ENCODE assay signal across 10 cellular contexts in genomic region chr16:56658476-56658875, GRCh38. TPM values are rescaled to one million over a fixed set of nuclear protein-coding genes. Genes with fewer than 3 reads are reported as not detected.
A peak's percentile ranks its signal among the peaks of the same experiment; 100 is the strongest.
DNase-seq lines count a peak whose midpoint lies in the region; ATAC-seq and TF ChIP-seq lines count a peak whose summit lies in the region.
"Had no signal": no experiment of that assay in that cellular context is flagged by ENCODE, and none has a peak within 500 bp of the region (broad histone marks: within the 10 kb centered on the region; RNA-seq: fewer than 3 reads in every experiment).

No MANE protein-coding gene starts in this region.

- TF ChIP-seq CTCF in astrocyte of the cerebellum (IDR thresholded peaks at IDR 0.05; ENCODE audit: low read depth, low read length, missing control alignments): no peak
- TF ChIP-seq CTCF in type B pancreatic cell (conservative IDR thresholded peaks at IDR 0.05): no peak

- no peak overlapping the region for H3K27ac Mint-ChIP-seq in activated naive CD4-positive, alpha-beta T cell treated with anti-CD3 and anti-CD28 coated beads, Interleukin-2, amount 50 U/mL, for 24 hours
- peak overlapping the region in 1 of 2 donors; percentile 81 for H3K27ac Mint-ChIP-seq in activated naive CD4-positive, alpha-beta T cell treated with anti-CD3 and anti-CD28 coated beads, Interleukin-2, amount 50 U/mL, for 72 hours
- no peak overlapping the region for H3K27ac Mint-ChIP-seq in memory B cell
- no peak overlapping the region for H3K27ac Mint-ChIP-seq in type B pancreatic cell

- DNase-seq in activated naive CD4-positive, alpha-beta T cell treated with anti-CD3 and anti-CD28 coated beads, Interleukin-2, amount 50 U/mL, for 72 hours (ENCODE audit: low spot score in 2 of 2): no peak
- DNase-seq in astrocyte of the cerebellum (ENCODE audit: low read depth) (no peak), memory B cell (ENCODE audit: low spot score in 2 of 2) (no peak), type B pancreatic cell (ENCODE audit: extremely low spot score, unreplicated experiment) (no peak), KG1 (lab: John Stamatoyannopoulos, UW) (no peak)
- DNase-seq in stimulated activated CD4-positive, alpha-beta T cell treated with anti-CD3 and anti-CD28 coated beads, Interleukin-2, amount 100 ng/mL, for 48 hours: no peak
- DNase-seq: NCI-H187 had no signal

- no peaks in the 10 kb centered on the region for H3K27me3 Mint-ChIP-seq in activated naive CD4-positive, alpha-beta T cell treated with anti-CD3 and anti-CD28 coated beads, Interleukin-2, amount 50 U/mL, for 24 hours
- peaks cover 17% of the 10 kb centered on the region for H3K27me3 Mint-ChIP-seq in memory B cell
- H3K27me3 Mint-ChIP-seq in type B pancreatic cell: peaks cover 88% of the 10 kb centered on the region

- H3K36me3 Mint-ChIP-seq in activated naive CD4-positive, alpha-beta T cell treated with anti-CD3 and anti-CD28 coated beads, Interleukin-2, amount 50 U/mL, for 24 hours: no peaks in the 10 kb centered on the region
- no peaks in the 10 kb centered on the region for H3K36me3 Mint-ChIP-seq in activated naive CD4-positive, alpha-beta T cell treated with anti-CD3 and anti-CD28 coated beads, Interleukin-2, amount 50 U/mL, for 72 hours
- H3K36me3 Mint-ChIP-seq in memory B cell: peaks cover 2% of the 10 kb centered on the region
- no peaks in the 10 kb centered on the region for H3K36me3 Mint-ChIP-seq in type B pancreatic cell

- no peak for ATAC-seq in activated naive CD4-positive, alpha-beta T cell treated with anti-CD3 and anti-CD28 coated beads, Interleukin-2, amount 50 U/mL, for 72 hours
- ATAC-seq in memory B cell (ENCODE audit: low read depth): no peak
- ATAC-seq in GM18867 (IDR thresholded peaks at IDR 0.05; ENCODE audit: unreplicated experiment): no peak

- in situ Hi-C loops in astrocyte of the cerebellum (cut with HindIII; ENCODE audit: low sequenced_read_pairs): no loop called here

- H3K4me3 ChIP-seq in astrocyte of the cerebellum (ENCODE audit: low read depth, low read length): peak overlapping the region; percentile 48

- H3K4me3 Mint-ChIP-seq in activated naive CD4-positive, alpha-beta T cell treated with anti-CD3 and anti-CD28 coated beads, Interleukin-2, amount 50 U/mL, for 24 hours: peak overlapping the region; percentile 96
- H3K4me3 Mint-ChIP-seq in memory B cell (peak overlapping the region; percentile 99), type B pancreatic cell (peak overlapping the region; percentile 93)

- no peaks in the 10 kb centered on the region for H3K9me3 Mint-ChIP-seq in activated naive CD4-positive, alpha-beta T cell treated with anti-CD3 and anti-CD28 coated beads, Interleukin-2, amount 50 U/mL, for 24 hours
- H3K9me3 Mint-ChIP-seq in activated naive CD4-positive, alpha-beta T cell treated with anti-CD3 and anti-CD28 coated beads, Interleukin-2, amount 50 U/mL, for 72 hours: no peaks in the 10 kb centered on the region
- H3K9me3 Mint-ChIP-seq in memory B cell (no peaks in the 10 kb centered on the region), type B pancreatic cell (no peaks in the 10 kb centered on the region)

- H3K4me1 Mint-ChIP-seq in activated naive CD4-positive, alpha-beta T cell treated with anti-CD3 and anti-CD28 coated beads, Interleukin-2, amount 50 U/mL, for 24 hours: peaks cover 39% of the 10 kb centered on the region
- H3K4me1 Mint-ChIP-seq in memory B cell (peaks cover 22% of the 10 kb centered on the region), type B pancreatic cell (ENCODE audit: unreplicated experiment) (peaks cover 12% of the 10 kb centered on the region)

RNA-seq across cellular contexts. Expression of gene MT1F, which starts 0.7 kb away (rescaled TPM):
- 10 to 100 TPM in 1 of 2 donors, 1 to 10 TPM in 1; 7.5 to 11.5 TPM for total RNA-seq in activated naive CD4-positive, alpha-beta T cell treated with anti-CD3 and anti-CD28 coated beads, Interleukin-2, amount 50 U/mL, for 72 hours
- 5.9 and 6.5 TPM in 2 replicates for total RNA-seq in type B pancreatic cell (ENCODE audit: low replicate concordance)

RNA-seq across cellular contexts. Expression of gene MT1B, which starts 6.8 kb away (rescaled TPM):
- not detected for total RNA-seq in activated naive CD4-positive, alpha-beta T cell treated with anti-CD3 and anti-CD28 coated beads, Interleukin-2, amount 50 U/mL, for 72 hours
- not detected in 2 replicates for total RNA-seq in type B pancreatic cell (ENCODE audit: low replicate concordance)
- total RNA-seq: temporal lobe had no signal

RNA-seq across cellular contexts. Expression of gene MT1G, which starts 9.4 kb away (rescaled TPM):
- total RNA-seq in activated naive CD4-positive, alpha-beta T cell treated with anti-CD3 and anti-CD28 coated beads, Interleukin-2, amount 50 U/mL, for 72 hours: 1 to 10 TPM in 1 of 2 donors, not detected in 1; 3.4 TPM
- total RNA-seq in type B pancreatic cell (ENCODE audit: low replicate concordance): 2.8 and 4.8 TPM in 2 replicates

RNA-seq across cellular contexts. Expression of gene MT1H, which starts 11.1 kb away (rescaled TPM):
- not detected for total RNA-seq in activated naive CD4-positive, alpha-beta T cell treated with anti-CD3 and anti-CD28 coated beads, Interleukin-2, amount 50 U/mL, for 72 hours
- total RNA-seq in type B pancreatic cell (ENCODE audit: low replicate concordance): 2.2 and 2.4 TPM in 2 replicates
- total RNA-seq: temporal lobe had no signal

RNA-seq across cellular contexts. Expression of gene MT1A, which starts 20.0 kb away (rescaled TPM):
- total RNA-seq in activated naive CD4-positive, alpha-beta T cell treated with anti-CD3 and anti-CD28 coated beads, Interleukin-2, amount 50 U/mL, for 72 hours: 1 to 10 TPM; 1.0 to 4.9 TPM
- not detected in 2 replicates for total RNA-seq in type B pancreatic cell (ENCODE audit: low replicate concordance)
- total RNA-seq: temporal lobe had no signal
